ENCODE assay signal across 1 cellular context in the genomic region with DNA sequence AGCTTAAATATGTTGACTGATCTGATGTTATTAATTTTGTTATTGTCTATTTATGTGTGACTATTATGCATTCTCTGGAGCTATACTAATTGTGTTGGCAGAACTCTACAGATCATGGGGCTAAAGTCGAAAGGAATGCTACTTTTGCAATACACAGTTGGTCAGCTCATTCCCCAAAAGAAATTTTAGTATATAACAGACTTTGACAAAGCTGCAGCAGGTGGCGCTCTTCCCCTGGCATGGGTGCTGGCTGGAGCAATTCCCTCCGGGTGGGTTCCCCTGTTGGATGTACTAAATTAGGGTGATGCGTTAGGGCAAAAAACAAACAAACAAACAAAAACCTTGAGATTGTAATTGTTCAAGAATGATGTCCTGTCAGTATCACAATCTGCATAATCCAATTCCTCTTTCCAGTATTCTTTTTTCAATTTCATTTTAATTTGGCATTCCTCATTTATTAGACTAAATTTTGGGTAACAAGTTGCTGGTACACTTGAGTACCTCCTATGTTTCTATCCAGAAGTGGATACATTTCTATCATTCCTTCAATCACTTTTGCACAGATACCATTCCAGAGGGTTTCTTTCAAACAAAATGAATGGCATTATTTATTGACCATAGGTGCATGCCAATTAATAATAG.
TF ChIP-seq lines count a peak whose summit lies in the region.

No MANE protein-coding gene starts in this region.

TF ChIP-seq in K562, 482 proteins besides CTCF, POLR2A, EP300 and RAD21 (continued from another document):
- TF ChIP-seq, protein P1, sequence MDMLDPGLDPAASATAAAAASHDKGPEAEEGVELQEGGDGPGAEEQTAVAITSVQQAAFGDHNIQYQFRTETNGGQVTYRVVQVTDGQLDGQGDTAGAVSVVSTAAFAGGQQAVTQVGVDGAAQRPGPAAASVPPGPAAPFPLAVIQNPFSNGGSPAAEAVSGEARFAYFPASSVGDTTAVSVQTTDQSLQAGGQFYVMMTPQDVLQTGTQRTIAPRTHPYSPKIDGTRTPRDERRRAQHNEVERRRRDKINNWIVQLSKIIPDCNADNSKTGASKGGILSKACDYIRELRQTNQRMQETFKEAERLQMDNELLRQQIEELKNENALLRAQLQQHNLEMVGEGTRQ (CRISPR knock-in tag; IDR thresholded peaks at IDR 0.05), result no peak
- TF ChIP-seq TBL1XR1 (IDR thresholded peaks at IDR 0.05; ENCODE audit: low read length in 2 of 2), result no peak
- TF ChIP-seq ZNF282 (CRISPR knock-in tag; IDR thresholded peaks at IDR 0.05), result no peak
- no peak for TF ChIP-seq JUND (IDR thresholded peaks at IDR 0.05; ENCODE audit: borderline replicate concordance, low read depth, low read length)
- no peak for TF ChIP-seq JUND (tag; IDR thresholded peaks at IDR 0.05; ENCODE audit: borderline replicate concordance, low read depth, low read length)
- TF ChIP-seq ZNF668 (CRISPR knock-in tag; IDR thresholded peaks at IDR 0.05), result no peak
- TF ChIP-seq SETDB1 (IDR thresholded peaks at IDR 0.05; ENCODE audit: low read length), result no peak
- no peak for TF ChIP-seq HMGN3 (IDR thresholded peaks at IDR 0.05; ENCODE audit: borderline replicate concordance, extremely low read depth, insufficient read length, low read depth, low read length)
- TF ChIP-seq ZEB2 (IDR thresholded peaks at IDR 0.05), result no peak
- no peak for TF ChIP-seq SMC3 (conservative IDR thresholded peaks at IDR 0.05; ENCODE audit: insufficient read depth, low read depth, low read length)
- no peak for TF ChIP-seq RBM17 (IDR thresholded peaks at IDR 0.05; ENCODE audit: borderline replicate concordance, low read depth, low read length)
- TF ChIP-seq SAFB2 (IDR thresholded peaks at IDR 0.05; ENCODE audit: borderline replicate concordance, low read depth, low read length, severe bottlenecking), result no peak
- no peak for TF ChIP-seq ZNF253 (CRISPR knock-in tag; conservative IDR thresholded peaks at IDR 0.05)
- TF ChIP-seq, protein P2, sequence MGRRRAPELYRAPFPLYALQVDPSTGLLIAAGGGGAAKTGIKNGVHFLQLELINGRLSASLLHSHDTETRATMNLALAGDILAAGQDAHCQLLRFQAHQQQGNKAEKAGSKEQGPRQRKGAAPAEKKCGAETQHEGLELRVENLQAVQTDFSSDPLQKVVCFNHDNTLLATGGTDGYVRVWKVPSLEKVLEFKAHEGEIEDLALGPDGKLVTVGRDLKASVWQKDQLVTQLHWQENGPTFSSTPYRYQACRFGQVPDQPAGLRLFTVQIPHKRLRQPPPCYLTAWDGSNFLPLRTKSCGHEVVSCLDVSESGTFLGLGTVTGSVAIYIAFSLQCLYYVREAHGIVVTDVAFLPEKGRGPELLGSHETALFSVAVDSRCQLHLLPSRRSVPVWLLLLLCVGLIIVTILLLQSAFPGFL (CRISPR knock-in tag; IDR thresholded peaks at IDR 0.05), result no peak
- no peak for TF ChIP-seq ZNF76 (CRISPR knock-in tag; IDR thresholded peaks at IDR 0.05; ENCODE audit: borderline replicate concordance)
